10 cellular contexts compared by ENCODE assay signal in genomic region chr18:35861367-35862114, GRCh38.
DNase-seq lines count a peak whose midpoint lies in the region; ATAC-seq and TF ChIP-seq lines count a peak whose summit lies in the region.
"Had no signal": no experiment of that assay in that cellular context is flagged by ENCODE, and none has a peak within 500 bp of the region (broad histone marks: within the 10 kb centered on the region; RNA-seq: fewer than 3 reads in every experiment).

No MANE protein-coding gene starts in this region.

- TF ChIP-seq POLR2A in testis (IDR thresholded peaks at IDR 0.05), result no peak

- H3K36me3 ChIP-seq in testis (ENCODE audit: low read depth, missing control alignments), result no peaks in the 10 kb centered on the region

- peaks cover 9% of the 10 kb centered on the region for H3K4me1 ChIP-seq in testis

- H3K27me3 ChIP-seq in testis, result no peaks in the 10 kb centered on the region

- no peaks in the 10 kb centered on the region for H3K9me3 ChIP-seq in testis

- H3K4me3 ChIP-seq in testis, result no peak overlapping the region

- TF ChIP-seq CTCF in testis (IDR thresholded peaks at IDR 0.05), result no peak

- intact Hi-C loops in Right ventricle myocardium superior (cut with DNase I) (no loop called here), testis (cut with DNase I; ENCODE audit: low total_unique reads) (no loop called here)

- ATAC-seq in GM21529 (IDR thresholded peaks at IDR 0.05; ENCODE audit: unreplicated experiment) (peak; percentile 68), Right ventricle myocardium superior (ENCODE audit: poor library complexity) (peak; percentile 96)

- WGBS in testis, 2 donors, result 64 to 69% methylated on average over 4 of the region's 4 CpGs

- peak overlapping the region in 1 of 2 donors; percentile 28 for H3K27ac ChIP-seq in testis
- H3K27ac ChIP-seq: epithelial cell of prostate had no signal

- DNase-seq in LHCN-M2 (ENCODE audit: low read depth) (peak; percentile 58), Right ventricle myocardium superior (peak; percentile 49), testis (peak; percentile 27), epidermal melanocyte (ENCODE audit: insufficient read length, low spot score) (no peak), iPS-NIHi7 (ENCODE audit: extremely low spot score) (no peak), mesenteric fat pad (ENCODE audit: low spot score) (no peak)
- DNase-seq: NCI-H2227 treated with DMSO at 0.1 percent for 48 hours; stimulated activated CD4-positive, alpha-beta T cell treated with anti-CD3 and anti-CD28 coated beads, Interleukin-2, amount 100 ng/mL, for 24 hours had no signal

Comparison
In these comparisons a context has a peak if more than half of its experiments do, and no peak if none do; other contexts are left out.
1. DNase-seq: peak in LHCN-M2 (single experiment), Right ventricle myocardium superior (single experiment) and testis (single experiment); none in epidermal melanocyte (single experiment), iPS-NIHi7 (single experiment) and mesenteric fat pad (single experiment).